ENCODE assay signal across 8 cellular contexts in genomic region chr9:125200216-125201047, GRCh38. TPM values are rescaled to one million over a fixed set of nuclear protein-coding genes. Genes with fewer than 3 reads are reported as not detected.
DNase-seq lines count a peak whose midpoint lies in the region; ATAC-seq and TF ChIP-seq lines count a peak whose summit lies in the region.

RABEPK (plus strand) TSS chr9:125200542; CDS start chr9:125203014, 2,472 bp downstream.

- H3K36me3 ChIP-seq in Panc1 (ENCODE audit: control insufficient read depth, insufficient read depth, low read length), result peaks cover 2% of the 10 kb centered on the region
- peaks cover 0 to 29% (median 18%) of the 10 kb centered on the region in 4 donors for H3K36me3 ChIP-seq in esophagus muscularis mucosa

- POLR2A ChIA-PET in Panc1 (lab: Charles Lee), result no interaction called here

- in situ Hi-C loops in Panc1 (cut with HindIII; ENCODE audit: low pct_unique_long_range_greater_than_20kb, low sequenced_read_pairs), result no loop called here

- H3K9me3 ChIP-seq in Panc1 (ENCODE audit: control insufficient read depth, insufficient read depth, low read depth, low read length) (no peaks in the 10 kb centered on the region), esophagus muscularis mucosa (no peaks in the 10 kb centered on the region)

- DNase-seq in DMS153 treated with DMSO at 0.1 percent for 48 hours (lab: John Stamatoyannopoulos, UW; ENCODE audit: unreplicated experiment) (peak; percentile 81), Panc1 (ENCODE audit: low read depth, low spot score) (peak; percentile 61), esophagus muscularis mucosa (ENCODE audit: extremely low spot score) (peak; percentile 96), myocyte (ENCODE audit: low read depth) (peak; percentile 94)
- peak; percentile 81 for DNase-seq in Jurkat, Clone E6-1 (ENCODE audit: low read depth, low spot score)
- DNase-seq in activated T-cell treated with anti-CD3 and anti-CD28 coated beads, Interleukin-2, amount 50 U/mL, for 48 hours, result peak; percentile 96 to 97
- peak; percentile 82 to 83 for DNase-seq in stimulated activated CD8-positive, alpha-beta memory T cell treated with anti-CD3 and anti-CD28 coated beads, Interleukin-7, amount 100 ng/mL, for 48 hours (ENCODE audit: extremely low read depth in 1 of 2, low read depth in 1 of 2)

- peak; percentile 96 for ATAC-seq in GM21619 (IDR thresholded peaks at IDR 0.05; ENCODE audit: unreplicated experiment)
- ATAC-seq in Panc1, result peak; percentile 99

- H3K27ac ChIP-seq in Panc1 (ENCODE audit: low read length) (peak within 1 kb of the TSS; percentile 93), esophagus muscularis mucosa (replicated peaks in 1 of 4) (peak within 1 kb of the TSS; percentile 90 to 96 (median 93))

- no peak for TF ChIP-seq EP300 in esophagus muscularis mucosa (IDR thresholded peaks at IDR 0.05)

- WGBS in esophagus muscularis mucosa, result 2% methylated on average over 15 of the region's 51 CpGs

- BruUV-seq in Panc1 (replicated peaks; lab: Mats Ljungman, UMichigan), result TSS peak; percentile 90

- peak; percentile 72 for TF ChIP-seq POLR2A in esophagus muscularis mucosa (IDR thresholded peaks at IDR 0.05; ENCODE audit: low read depth)

- H3K4me1 ChIP-seq in Panc1 (ENCODE audit: control insufficient read depth, insufficient read depth, low read length) (peaks cover 6% of the 10 kb centered on the region), esophagus muscularis mucosa (peaks cover 13 to 31% (median 16%) of the 10 kb centered on the region in 4 donors)

- H3K27me3 ChIP-seq in Panc1 (ENCODE audit: control insufficient read depth, insufficient read depth, low read length) (no peaks in the 10 kb centered on the region), esophagus muscularis mucosa (no peaks in the 10 kb centered on the region)

- TF ChIP-seq CTCF in Panc1 (IDR thresholded peaks at IDR 0.05) (no peak), esophagus muscularis mucosa (IDR thresholded peaks at IDR 0.05) (no peak)

- H3K4me3 ChIP-seq in Jurkat, Clone E6-1 (ENCODE audit: low read length), result peak within 1 kb of the TSS; percentile 72
- peak within 1 kb of the TSS; percentile 81 to 87 for H3K4me3 ChIP-seq in Panc1 (ENCODE audit: low read depth in 2 of 2, low read length in 2 of 2)
- peak within 1 kb of the TSS; percentile 68 to 84 (median 78) for H3K4me3 ChIP-seq in esophagus muscularis mucosa

- intact Hi-C loops in Panc1 (cut with micrococcal nuclease; ENCODE audit: unreplicated experiment), result no loop called here
- intact Hi-C loops in esophagus muscularis mucosa (cut with DNase I), result loop anchor here (2.0 to 5.0 kb wide), 2 partner anchors 40 to 258 kb away; partner anchors contain the start of genes GOLGA1 and HSPA5

- CTCF ChIA-PET in Panc1 (lab: Charles Lee), result interaction anchor here (0.7 kb wide), 1 partner anchor 314 kb away, joined by 5 read pairs; no protein-coding TSS in a partner anchor

RNA-seq across cellular contexts. Expression of gene RABEPK, which starts in this region (rescaled TPM):
- 45.9 TPM for polyA plus RNA-seq in Jurkat, Clone E6-1 (2012; ENCODE audit: insufficient read depth, insufficient read length)
- total RNA-seq in Panc1 (2021; ENCODE audit: unreplicated experiment) (33.9 TPM), esophagus muscularis mucosa (10 to 100 TPM; 11.2 to 21.6 (median 13.7) TPM), myocyte (12.1 and 19.4 TPM in 2 replicates)
- 32.0 TPM for polyA plus RNA-seq in Panc1 (2012; ENCODE audit: insufficient read length)
- polyA plus RNA-seq in myocyte (2012), result 29.9 TPM

Comparison
In these comparisons a context has a peak if more than half of its experiments do, and no peak if none do; other contexts are left out.
1. Peak in every context shown above with its lines: DNase-seq, ATAC-seq, H3K4me3 ChIP-seq and H3K27ac ChIP-seq.